ENCODE assay signal across 19 cellular contexts in the genomic region with DNA sequence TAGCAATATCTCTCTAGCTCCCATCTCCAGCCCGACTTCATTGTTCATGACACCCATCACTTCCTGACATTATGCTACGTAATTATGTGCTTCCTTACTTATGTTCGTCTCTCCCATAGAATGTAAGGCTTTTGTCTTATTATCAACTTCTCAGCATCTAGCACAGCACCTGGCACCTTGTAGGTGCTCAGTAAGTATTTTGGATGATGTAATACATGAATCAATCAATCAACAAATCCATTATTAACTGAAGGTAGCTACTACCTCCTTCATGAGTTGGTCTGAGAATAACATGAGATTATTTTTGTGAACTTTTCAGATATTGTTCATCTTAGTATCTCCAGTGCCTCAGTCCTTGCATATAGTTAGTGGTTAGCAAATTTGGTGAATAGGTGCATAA.
"Had no signal": no experiment of that assay in that cellular context is flagged by ENCODE, and none has a peak within 500 bp of the region (broad histone marks: within the 10 kb centered on the region; RNA-seq: fewer than 3 reads in every experiment).

No MANE protein-coding gene starts in this region.

- H3K27ac ChIP-seq: dorsolateral prefrontal cortex, heart left ventricle, neural progenitor cell, ovary, psoas muscle, suprapubic skin, VCaP had no signal

- H3K4me1 Mint-ChIP-seq: immature natural killer cell; naive thymus-derived CD4-positive, alpha-beta T cell; stimulated activated naive CD8-positive, alpha-beta T cell treated with anti-CD3 and anti-CD28 coated beads, Interleukin-15, amount 100 ng/mL, for 72 hours had no signal

- H3K4me3 Mint-ChIP-seq: immature natural killer cell; neural progenitor cell; stimulated activated naive CD8-positive, alpha-beta T cell treated with anti-CD3 and anti-CD28 coated beads, Interleukin-15, amount 100 ng/mL, for 72 hours had no signal

- H3K4me2 ChIP-seq: neural progenitor cell had no signal

- H3K4me3 ChIP-seq: dorsolateral prefrontal cortex, heart left ventricle, neural progenitor cell, ovary, psoas muscle, suprapubic skin had no signal

- H3K9me3 ChIP-seq: heart left ventricle, ovary, psoas muscle, suprapubic skin had no signal

- H3K36me3 ChIP-seq: heart left ventricle, neural progenitor cell, ovary, suprapubic skin had no signal

- H3K27me3 ChIP-seq: neural progenitor cell, ovary, suprapubic skin had no signal

- H2AFZ ChIP-seq: neural progenitor cell had no signal

- FAIRE-seq: frontal cortex, small intestine had no signal

- H3K4me1 ChIP-seq: heart left ventricle, neural progenitor cell, psoas muscle had no signal

- ATAC-seq: activated naive CD4-positive, alpha-beta T cell treated with anti-CD3 and anti-CD28 coated beads, Interleukin-2, amount 50 U/mL, for 72 hours; naive thymus-derived CD4-positive, alpha-beta T cell; stimulated activated naive CD8-positive, alpha-beta T cell treated with anti-CD3 and anti-CD28 coated beads, Interleukin-15, amount 100 ng/mL, for 72 hours had no signal

- DNase-seq: activated CD4-positive, CD25-positive, alpha-beta regulatory T cell treated with anti-CD3 and anti-CD28 coated beads, Interleukin-2, amount 50 U/mL, for 72 hours; activated gamma-delta T cell treated with Interleukin-2 at 50 U/mL for 16 hours; caudate nucleus; dorsolateral prefrontal cortex; immature natural killer cell; naive thymus-derived CD4-positive, alpha-beta T cell; right cardiac atrium; stimulated activated CD4-positive, alpha-beta T cell treated with anti-CD3 and anti-CD28 coated beads, Interleukin-4, amount 100 ng/mL, for 1 hour; stimulated activated naive CD8-positive, alpha-beta T cell treated with anti-CD3 and anti-CD28 coated beads, Interleukin-15, amount 100 ng/mL, for 72 hours; T-helper 2 cell had no signal

- H3K27ac Mint-ChIP-seq: activated naive CD4-positive, alpha-beta T cell treated with anti-CD3 and anti-CD28 coated beads, Interleukin-2, amount 50 U/mL, for 72 hours; immature natural killer cell; naive thymus-derived CD4-positive, alpha-beta T cell; neural progenitor cell; stimulated activated naive CD8-positive, alpha-beta T cell treated with anti-CD3 and anti-CD28 coated beads, Interleukin-15, amount 100 ng/mL, for 72 hours had no signal

- H3K9ac ChIP-seq: neural progenitor cell had no signal

- H3K9me3 Mint-ChIP-seq: stimulated activated naive CD8-positive, alpha-beta T cell treated with anti-CD3 and anti-CD28 coated beads, Interleukin-15, amount 100 ng/mL, for 72 hours had no signal

- H3K36me3 Mint-ChIP-seq: immature natural killer cell, neural progenitor cell had no signal
